Comparison of ENCODE assay signal across 13 cellular contexts in the genomic region with DNA sequence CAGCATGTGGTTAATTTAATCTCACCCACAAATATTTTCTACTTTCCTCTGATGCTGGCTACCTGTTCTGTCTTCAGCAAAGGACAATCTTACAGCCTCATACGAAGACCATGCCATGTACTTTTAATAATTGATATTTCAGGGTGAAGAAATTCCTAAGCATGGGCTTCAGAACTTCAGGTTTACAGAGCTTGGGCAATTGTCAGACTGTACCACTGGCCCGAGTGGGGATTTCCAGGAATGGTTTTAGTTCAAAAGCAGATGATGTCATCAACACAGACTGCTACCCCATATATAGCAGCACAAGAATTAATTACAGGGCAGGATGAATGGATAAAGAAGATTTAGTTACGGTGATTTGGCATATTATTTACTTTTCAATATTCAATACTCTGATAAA.
DNase-seq lines count a peak whose midpoint lies in the region; ATAC-seq and TF ChIP-seq lines count a peak whose summit lies in the region.
"Had no signal": no experiment of that assay in that cellular context is flagged by ENCODE, and none has a peak within 500 bp of the region (broad histone marks: within the 10 kb centered on the region; RNA-seq: fewer than 3 reads in every experiment).

No MANE protein-coding gene starts in this region.

- no peak for TF ChIP-seq CTCF in HEK293 (tag by site-specific recombination; IDR thresholded peaks at IDR 0.05)

- no peak overlapping the region for H3K4me3 ChIP-seq in HEK293 (ENCODE audit: low read depth, low read length)
- H3K4me3 ChIP-seq: gastroesophageal sphincter, thoracic aorta had no signal

- POLR2A ChIA-PET in HEK293 (lab: Yijun Ruan, JAX) = no interaction called here

- CTCF ChIA-PET in HEK293 (lab: Yijun Ruan, JAX) = interaction anchor here (0.7 kb wide), 1 partner anchor 432 kb away, joined by 4 read pairs; no protein-coding TSS in a partner anchor

- no peaks in the 10 kb centered on the region; the same call in 1 of the 2 replicates for H3K4me1 ChIP-seq in HEK293 (ENCODE audit: control insufficient read depth, insufficient read depth, low read length)

- H3K27ac ChIP-seq in HEK293 (ENCODE audit: extremely low read depth, low read depth, low read length) = no peak overlapping the region
- H3K27ac ChIP-seq: thoracic aorta had no signal

- H3K9me3 ChIP-seq in HEK293 (ENCODE audit: control insufficient read depth, insufficient read depth, low read depth, low read length) = no peaks in the 10 kb centered on the region
- H3K9me3 ChIP-seq: gastroesophageal sphincter, thoracic aorta had no signal

- no peaks in the 10 kb centered on the region for H3K36me3 ChIP-seq in HEK293 (ENCODE audit: control insufficient read depth in 2 of 2, insufficient read depth in 1 of 2, low read length in 2 of 2)
- H3K36me3 ChIP-seq: gastroesophageal sphincter, thoracic aorta had no signal

- peak; percentile 72 for DNase-seq in RPMI7951 (ENCODE audit: low read depth)
- peak; percentile 39 to 81 for DNase-seq in lung microvascular endothelial cell (ENCODE audit: low read depth in 2 of 2)
- no peak for DNase-seq in NK-92 (lab: John Stamatoyannopoulos, UW; ENCODE audit: unreplicated experiment)
- no peak for DNase-seq in mucosa of gallbladder (ENCODE audit: low spot score)
- DNase-seq in putamen (ENCODE audit: low spot score) = no peak
- no peak for DNase-seq in activated CD4-positive, alpha-beta T cell treated with anti-CD3 and anti-CD28 coated beads, Interleukin-2, amount 50 U/mL, for 1 hour
- DNase-seq: small intestine, T-helper 9 cell had no signal

- ATAC-seq in GM18517 (IDR thresholded peaks at IDR 0.05; ENCODE audit: unreplicated experiment) = peak; percentile 38
- ATAC-seq: gastroesophageal sphincter, Panc1 had no signal

TF ChIP-seq in HEK293, 187 proteins besides CTCF, POLR2A, EP300 and RAD21:
- TF ChIP-seq ZFP69B (tag by site-specific recombination; IDR thresholded peaks at IDR 0.05) = no peak
- TF ChIP-seq, protein P1, sequence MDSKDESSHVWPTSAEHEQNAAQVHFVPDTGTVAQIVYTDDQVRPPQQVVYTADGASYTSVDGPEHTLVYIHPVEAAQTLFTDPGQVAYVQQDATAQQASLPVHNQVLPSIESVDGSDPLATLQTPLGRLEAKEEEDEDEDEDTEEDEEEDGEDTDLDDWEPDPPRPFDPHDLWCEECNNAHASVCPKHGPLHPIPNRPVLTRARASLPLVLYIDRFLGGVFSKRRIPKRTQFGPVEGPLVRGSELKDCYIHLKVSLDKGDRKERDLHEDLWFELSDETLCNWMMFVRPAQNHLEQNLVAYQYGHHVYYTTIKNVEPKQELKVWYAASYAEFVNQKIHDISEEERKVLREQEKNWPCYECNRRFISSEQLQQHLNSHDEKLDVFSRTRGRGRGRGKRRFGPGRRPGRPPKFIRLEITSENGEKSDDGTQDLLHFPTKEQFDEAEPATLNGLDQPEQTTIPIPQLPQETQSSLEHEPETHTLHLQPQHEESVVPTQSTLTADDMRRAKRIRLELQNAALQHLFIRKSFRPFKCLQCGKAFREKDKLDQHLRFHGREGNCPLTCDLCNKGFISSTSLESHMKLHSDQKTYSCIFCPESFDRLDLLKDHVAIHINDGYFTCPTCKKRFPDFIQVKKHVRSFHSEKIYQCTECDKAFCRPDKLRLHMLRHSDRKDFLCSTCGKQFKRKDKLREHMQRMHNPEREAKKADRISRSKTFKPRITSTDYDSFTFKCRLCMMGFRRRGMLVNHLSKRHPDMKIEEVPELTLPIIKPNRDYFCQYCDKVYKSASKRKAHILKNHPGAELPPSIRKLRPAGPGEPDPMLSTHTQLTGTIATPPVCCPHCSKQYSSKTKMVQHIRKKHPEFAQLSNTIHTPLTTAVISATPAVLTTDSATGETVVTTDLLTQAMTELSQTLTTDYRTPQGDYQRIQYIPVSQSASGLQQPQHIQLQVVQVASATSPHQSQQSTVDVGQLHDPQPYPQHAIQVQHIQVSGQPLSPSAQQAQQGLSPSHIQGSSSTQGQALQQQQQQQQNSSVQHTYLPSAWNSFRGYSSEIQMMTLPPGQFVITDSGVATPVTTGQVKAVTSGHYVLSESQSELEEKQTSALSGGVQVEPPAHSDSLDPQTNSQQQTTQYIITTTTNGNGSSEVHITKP (tag by site-specific recombination; IDR thresholded peaks at IDR 0.05) = peak; percentile 80
- TF ChIP-seq, protein P2, sequence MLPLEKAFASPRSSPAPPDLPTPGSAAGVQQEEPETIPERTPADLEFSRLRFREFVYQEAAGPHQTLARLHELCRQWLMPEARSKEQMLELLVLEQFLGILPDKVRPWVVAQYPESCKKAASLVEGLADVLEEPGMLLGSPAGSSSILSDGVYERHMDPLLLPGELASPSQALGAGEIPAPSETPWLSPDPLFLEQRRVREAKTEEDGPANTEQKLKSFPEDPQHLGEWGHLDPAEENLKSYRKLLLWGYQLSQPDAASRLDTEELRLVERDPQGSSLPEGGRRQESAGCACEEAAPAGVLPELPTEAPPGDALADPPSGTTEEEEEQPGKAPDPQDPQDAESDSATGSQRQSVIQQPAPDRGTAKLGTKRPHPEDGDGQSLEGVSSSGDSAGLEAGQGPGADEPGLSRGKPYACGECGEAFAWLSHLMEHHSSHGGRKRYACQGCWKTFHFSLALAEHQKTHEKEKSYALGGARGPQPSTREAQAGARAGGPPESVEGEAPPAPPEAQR (tag by site-specific recombination; IDR thresholded peaks at IDR 0.05) = no peak
- TF ChIP-seq ZSCAN16 (tag by site-specific recombination; IDR thresholded peaks at IDR 0.05) = no peak
- no peak for TF ChIP-seq ZNF664 (tag by site-specific recombination; IDR thresholded peaks at IDR 0.05)
- no peak for TF ChIP-seq ZNF518A (tag by site-specific recombination; conservative IDR thresholded peaks at IDR 0.05; ENCODE audit: low read depth)
- TF ChIP-seq ZFP37 (tag by site-specific recombination; IDR thresholded peaks at IDR 0.05) = no peak
- TF ChIP-seq, protein P3, sequence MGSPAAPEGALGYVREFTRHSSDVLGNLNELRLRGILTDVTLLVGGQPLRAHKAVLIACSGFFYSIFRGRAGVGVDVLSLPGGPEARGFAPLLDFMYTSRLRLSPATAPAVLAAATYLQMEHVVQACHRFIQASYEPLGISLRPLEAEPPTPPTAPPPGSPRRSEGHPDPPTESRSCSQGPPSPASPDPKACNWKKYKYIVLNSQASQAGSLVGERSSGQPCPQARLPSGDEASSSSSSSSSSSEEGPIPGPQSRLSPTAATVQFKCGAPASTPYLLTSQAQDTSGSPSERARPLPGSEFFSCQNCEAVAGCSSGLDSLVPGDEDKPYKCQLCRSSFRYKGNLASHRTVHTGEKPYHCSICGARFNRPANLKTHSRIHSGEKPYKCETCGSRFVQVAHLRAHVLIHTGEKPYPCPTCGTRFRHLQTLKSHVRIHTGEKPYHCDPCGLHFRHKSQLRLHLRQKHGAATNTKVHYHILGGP (tag by site-specific recombination; IDR thresholded peaks at IDR 0.05) = 0 out of 2 replicates have a peak, but pooled peaks have one; percentile 41
- TF ChIP-seq, protein P4, sequence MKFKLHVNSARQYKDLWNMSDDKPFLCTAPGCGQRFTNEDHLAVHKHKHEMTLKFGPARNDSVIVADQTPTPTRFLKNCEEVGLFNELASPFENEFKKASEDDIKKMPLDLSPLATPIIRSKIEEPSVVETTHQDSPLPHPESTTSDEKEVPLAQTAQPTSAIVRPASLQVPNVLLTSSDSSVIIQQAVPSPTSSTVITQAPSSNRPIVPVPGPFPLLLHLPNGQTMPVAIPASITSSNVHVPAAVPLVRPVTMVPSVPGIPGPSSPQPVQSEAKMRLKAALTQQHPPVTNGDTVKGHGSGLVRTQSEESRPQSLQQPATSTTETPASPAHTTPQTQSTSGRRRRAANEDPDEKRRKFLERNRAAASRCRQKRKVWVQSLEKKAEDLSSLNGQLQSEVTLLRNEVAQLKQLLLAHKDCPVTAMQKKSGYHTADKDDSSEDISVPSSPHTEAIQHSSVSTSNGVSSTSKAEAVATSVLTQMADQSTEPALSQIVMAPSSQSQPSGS (tag by site-specific recombination; IDR thresholded peaks at IDR 0.05; ENCODE audit: low read depth) = peak; percentile 72

Comparison
In these comparisons a context has a peak if more than half of its experiments do, and no peak if none do; other contexts are left out.
1. DNase-seq: peak in RPMI7951 (single experiment) and lung microvascular endothelial cell (2 of 2); none in NK-92 (single experiment), mucosa of gallbladder (single experiment), putamen (single experiment) and activated CD4-positive, alpha-beta T cell treated with anti-CD3 and anti-CD28 coated beads, Interleukin-2, amount 50 U/mL, for 1 hour (single experiment).